Comparison of ENCODE assay signal across 10 cellular contexts in genomic region chr4:145545538-145546224, GRCh38.
DNase-seq lines count a peak whose midpoint lies in the region; ATAC-seq and TF ChIP-seq lines count a peak whose summit lies in the region.
"Had no signal": no experiment of that assay in that cellular context is flagged by ENCODE, and none has a peak within 500 bp of the region (broad histone marks: within the 10 kb centered on the region; RNA-seq: fewer than 3 reads in every experiment).

No MANE protein-coding gene starts in this region.

- intact Hi-C loops in spleen (cut with DNase I; ENCODE audit: low total_unique reads): no loop called here

- peak; percentile 60 for DNase-seq in GM04504 (ENCODE audit: low read depth)
- DNase-seq in fibroblast of mammary gland (ENCODE audit: low read depth): peak; percentile 89
- peak; percentile 55 for DNase-seq in retinal pigment epithelial cell (ENCODE audit: low read depth)
- no peak for DNase-seq in T-helper 17 cell
- DNase-seq in spleen: no peak
- DNase-seq in activated CD8-positive, alpha-beta memory T cell treated with anti-CD3 and anti-CD28 coated beads, Interleukin-2, amount 50 U/mL, for 4 hours: no peak
- DNase-seq: activated naive CD4-positive, alpha-beta T cell had no signal

- peaks cover 95% of the 10 kb centered on the region for H3K36me3 ChIP-seq in OCI-LY1 (ENCODE audit: insufficient read depth, low read length)
- H3K36me3 ChIP-seq in spleen: peaks cover 0 to 29% (median 0%) of the 10 kb centered on the region in 6 donors

- H3K9me2 ChIP-seq in OCI-LY1 (ENCODE audit: low read depth, low read length): no peaks in the 10 kb centered on the region

- peaks cover 7% of the 10 kb centered on the region; the same call in 1 of the 2 replicates for H3K79me2 ChIP-seq in OCI-LY1 (ENCODE audit: insufficient read depth, low read length)

- no peaks in the 10 kb centered on the region for H3K27me3 ChIP-seq in OCI-LY1 (ENCODE audit: insufficient read depth, low read length)
- H3K27me3 ChIP-seq in spleen (replicated peaks in 1 of 7): no peaks in the 10 kb centered on the region

- TF ChIP-seq POLR2A in spleen (IDR thresholded peaks at IDR 0.05): no peak

- no peaks in the 10 kb centered on the region for H3K9me3 ChIP-seq in OCI-LY1 (ENCODE audit: low read length)
- no peaks in the 10 kb centered on the region for H3K9me3 ChIP-seq in T-helper 17 cell (ENCODE audit: control insufficient read depth, low read length, poor library complexity, severe bottlenecking)
- H3K9me3 ChIP-seq in spleen: no peaks in the 10 kb centered on the region

- H3K27me3 Mint-ChIP-seq in T-helper 17 cell: no peaks in the 10 kb centered on the region

- peaks cover 7% of the 10 kb centered on the region for H3K4me1 Mint-ChIP-seq in T-helper 17 cell

- peak overlapping the region; percentile 25 for H3K27ac ChIP-seq in OCI-LY1 (ENCODE audit: low read depth, low read length, poor library complexity, severe bottlenecking)
- H3K27ac ChIP-seq in spleen: peak overlapping the region in 1 of 8 donors; percentile 1

- TF ChIP-seq CTCF in OCI-LY1 (IDR thresholded peaks at IDR 0.05; ENCODE audit: low read length) (no peak), fibroblast of mammary gland (conservative IDR thresholded peaks at IDR 0.05; ENCODE audit: control insufficient read depth, insufficient read depth, low read depth, low read length) (no peak), retinal pigment epithelial cell (conservative IDR thresholded peaks at IDR 0.05; ENCODE audit: low read depth, low read length) (no peak), spleen (IDR thresholded peaks at IDR 0.05 in 8 of 11, conservative IDR thresholded peaks at IDR 0.05 in 3 of 11) (no peak)

- no peaks in the 10 kb centered on the region for H3F3A ChIP-seq in OCI-LY1 (ENCODE audit: insufficient read depth, low read length)

- H3K36me3 Mint-ChIP-seq in T-helper 17 cell (ENCODE audit: low read depth): peaks cover 2% of the 10 kb centered on the region

- H3K4me3 Mint-ChIP-seq in T-helper 17 cell: no peak overlapping the region
- H3K4me3 Mint-ChIP-seq: neural crest cell had no signal

- H3K4me1 ChIP-seq in OCI-LY1 (ENCODE audit: insufficient read depth, low read length, severe bottlenecking): peaks cover 41% of the 10 kb centered on the region
- peaks cover 0 to 15% (median 4%) of the 10 kb centered on the region in 6 donors for H3K4me1 ChIP-seq in spleen

- H2AFZ ChIP-seq in OCI-LY1 (ENCODE audit: low read length): no peak overlapping the region

- no peak overlapping the region for H3K9ac ChIP-seq in OCI-LY1 (ENCODE audit: low read length)

- H3K27ac Mint-ChIP-seq in T-helper 17 cell: no peak overlapping the region

- no peak overlapping the region for H3K4me2 ChIP-seq in OCI-LY1 (ENCODE audit: low read length)

- ATAC-seq in HG03354 (IDR thresholded peaks at IDR 0.05; ENCODE audit: poor library complexity, severe bottlenecking, unreplicated experiment) (no peak), T-helper 17 cell (no peak)

- no peaks in the 10 kb centered on the region for H4K20me1 ChIP-seq in OCI-LY1 (ENCODE audit: insufficient read depth, low read length)

- no peak overlapping the region for H3K4me3 ChIP-seq in OCI-LY1 (ENCODE audit: low read depth, low read length, poor library complexity, severe bottlenecking)
- no peak overlapping the region for H3K4me3 ChIP-seq in fibroblast of mammary gland (ENCODE audit: control insufficient read depth, low read depth, low read length)
- H3K4me3 ChIP-seq in retinal pigment epithelial cell (ENCODE audit: low read length): no peak overlapping the region
- H3K4me3 ChIP-seq in spleen: no peak overlapping the region

Comparison
In these comparisons a context has a peak if more than half of its experiments do, and no peak if none do; other contexts are left out.
1. DNase-seq: peak in GM04504 (single experiment), fibroblast of mammary gland (single experiment) and retinal pigment epithelial cell (single experiment); none in T-helper 17 cell (0 of 3), spleen (single experiment) and activated CD8-positive, alpha-beta memory T cell treated with anti-CD3 and anti-CD28 coated beads, Interleukin-2, amount 50 U/mL, for 4 hours (single experiment).